In the genomic region with DNA sequence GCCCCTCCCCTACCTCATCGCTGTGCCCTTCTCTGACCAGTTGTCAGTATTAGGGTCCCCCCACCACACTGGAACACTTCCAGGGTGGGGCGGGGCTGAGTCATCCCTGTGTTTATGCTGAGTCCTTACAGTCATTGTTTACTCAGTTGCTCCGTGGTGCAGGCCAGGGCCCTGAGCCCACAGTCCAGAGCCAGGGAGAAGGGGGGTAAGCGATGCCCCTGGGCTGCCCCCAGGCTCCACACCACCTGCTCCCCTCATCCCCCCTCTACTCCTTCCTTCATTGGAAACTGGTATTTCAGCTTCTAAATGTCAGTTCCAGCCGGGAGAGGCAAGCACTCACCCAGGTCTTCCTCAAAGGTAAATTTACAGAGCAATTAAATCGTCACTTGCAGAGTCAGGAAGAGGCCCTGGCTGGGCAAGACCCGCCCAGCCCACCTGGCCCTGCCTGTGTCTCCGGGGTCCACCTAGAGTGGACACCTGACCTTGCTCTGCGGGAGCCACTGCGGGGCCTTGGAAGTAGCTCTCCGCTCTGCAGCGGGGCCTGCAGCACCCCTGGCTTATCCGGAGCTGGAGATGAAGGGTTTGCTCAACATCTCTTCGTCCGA, we compare ENCODE assay signal across 9 cellular contexts. TPM values are rescaled to one million over a fixed set of nuclear protein-coding genes. Genes with fewer than 3 reads are reported as not detected.
DNase-seq lines count a peak whose midpoint lies in the region; ATAC-seq and TF ChIP-seq lines count a peak whose summit lies in the region.
"Had no signal": no experiment of that assay in that cellular context is flagged by ENCODE, and none has a peak within 500 bp of the region (broad histone marks: within the 10 kb centered on the region; RNA-seq: fewer than 3 reads in every experiment).

No MANE protein-coding gene starts in this region.

- CTCF ChIA-PET in Calu3 (lab: Charles Lee) = no interaction called here

- H3K9me3 ChIP-seq in heart right ventricle = no peaks in the 10 kb centered on the region

- no peak overlapping the region for H3K4me3 ChIP-seq in heart right ventricle

- no peak overlapping the region for H3K4me3 Mint-ChIP-seq in Calu3 (ENCODE audit: low read depth, unreplicated experiment)
- no peak overlapping the region for H3K4me3 Mint-ChIP-seq in activated naive CD8-positive, alpha-beta T cell treated with anti-CD3 and anti-CD28 coated beads, Interleukin-2, amount 50 U/mL, for 24 hours
- peak overlapping the region in 9 of 10 donors; percentile 2 to 92 (median 52) for H3K4me3 Mint-ChIP-seq in naive thymus-derived CD8-positive, alpha-beta T cell

- peak; percentile 49 for DNase-seq in Calu3
- DNase-seq in NCI-H1105 (lab: John Stamatoyannopoulos, UW) = peak; percentile 77
- no peak for DNase-seq in activated naive CD8-positive, alpha-beta T cell treated with anti-CD3 and anti-CD28 coated beads, Interleukin-2, amount 50 U/mL, for 24 hours
- DNase-seq in naive thymus-derived CD8-positive, alpha-beta T cell = no peak
- no peak for DNase-seq in NCI-H187 treated with DMSO at 0.1 percent for 48 hours (lab: John Stamatoyannopoulos, UW)
- no peak for DNase-seq in heart right ventricle
- DNase-seq: effector memory CD4-positive, alpha-beta T cell had no signal

- peaks cover 3 to 28% (median 17%) of the 10 kb centered on the region in 7 donors for H3K27me3 ChIP-seq in heart right ventricle

- H3K36me3 Mint-ChIP-seq in Calu3 (ENCODE audit: insufficient read depth, unreplicated experiment) = no peaks in the 10 kb centered on the region
- peaks cover 4% of the 10 kb centered on the region for H3K36me3 Mint-ChIP-seq in activated naive CD8-positive, alpha-beta T cell treated with anti-CD3 and anti-CD28 coated beads, Interleukin-2, amount 50 U/mL, for 24 hours (ENCODE audit: low read depth)
- H3K36me3 Mint-ChIP-seq in naive thymus-derived CD8-positive, alpha-beta T cell = peaks cover 0 to 40% (median 0%) of the 10 kb centered on the region in 3 donors

- no peak for ATAC-seq in activated naive CD8-positive, alpha-beta T cell treated with anti-CD3 and anti-CD28 coated beads, Interleukin-2, amount 50 U/mL, for 24 hours
- ATAC-seq in naive thymus-derived CD8-positive, alpha-beta T cell = no peak
- ATAC-seq in HG03378 (IDR thresholded peaks at IDR 0.05; ENCODE audit: unreplicated experiment) (no peak), heart right ventricle (no peak), GM18511 (IDR thresholded peaks at IDR 0.05; ENCODE audit: unreplicated experiment) (no peak)

- no TSS peak for BruUV-seq in Calu3 (replicated peaks; lab: Mats Ljungman, UMichigan)

- H3K27ac ChIP-seq in heart right ventricle = peak overlapping the region in 1 of 10 donors; percentile 42

- peaks cover 11% of the 10 kb centered on the region for H3K4me1 Mint-ChIP-seq in Calu3 (ENCODE audit: low read depth, unreplicated experiment)
- H3K4me1 Mint-ChIP-seq in activated naive CD8-positive, alpha-beta T cell treated with anti-CD3 and anti-CD28 coated beads, Interleukin-2, amount 50 U/mL, for 24 hours = peaks cover 70% of the 10 kb centered on the region
- H3K4me1 Mint-ChIP-seq in naive thymus-derived CD8-positive, alpha-beta T cell = peaks cover 41 to 87% (median 74%) of the 10 kb centered on the region in 4 donors

- intact Hi-C loops in Calu3 (cut with micrococcal nuclease; ENCODE audit: unreplicated experiment) (no loop called here), heart right ventricle (cut with DNase I) (no loop called here)

- POLR2A ChIA-PET in naive thymus-derived CD8-positive, alpha-beta T cell (lab: Charles Lee) = interaction anchor here (0.6 to 1.5 kb wide), 3 partner anchors 9 to 1308 kb away, joined by 3 to 5 read pairs (median 3); no protein-coding TSS in a partner anchor

- peaks cover 11% of the 10 kb centered on the region for H3K27me3 Mint-ChIP-seq in Calu3 (ENCODE audit: unreplicated experiment)
- no peaks in the 10 kb centered on the region for H3K27me3 Mint-ChIP-seq in activated naive CD8-positive, alpha-beta T cell treated with anti-CD3 and anti-CD28 coated beads, Interleukin-2, amount 50 U/mL, for 24 hours
- H3K27me3 Mint-ChIP-seq in naive thymus-derived CD8-positive, alpha-beta T cell = no peaks in the 10 kb centered on the region

- WGBS in heart right ventricle, 2 donors = 87 to 89% methylated on average over 15 of the region's 15 CpGs

- no peak overlapping the region for H3K27ac Mint-ChIP-seq in Calu3 (ENCODE audit: unreplicated experiment)
- peak overlapping the region; percentile 69 for H3K27ac Mint-ChIP-seq in activated naive CD8-positive, alpha-beta T cell treated with anti-CD3 and anti-CD28 coated beads, Interleukin-2, amount 50 U/mL, for 24 hours
- peak overlapping the region; percentile 32 to 87 (median 74) for H3K27ac Mint-ChIP-seq in naive thymus-derived CD8-positive, alpha-beta T cell

- no peaks in the 10 kb centered on the region for H3K9me3 Mint-ChIP-seq in Calu3 (ENCODE audit: low read depth, unreplicated experiment)
- no peaks in the 10 kb centered on the region for H3K9me3 Mint-ChIP-seq in activated naive CD8-positive, alpha-beta T cell treated with anti-CD3 and anti-CD28 coated beads, Interleukin-2, amount 50 U/mL, for 24 hours
- no peaks in the 10 kb centered on the region for H3K9me3 Mint-ChIP-seq in naive thymus-derived CD8-positive, alpha-beta T cell

- no peak for TF ChIP-seq CTCF in Calu3 (IDR thresholded peaks at IDR 0.05; ENCODE audit: unreplicated experiment)
- TF ChIP-seq CTCF in heart right ventricle (IDR thresholded peaks at IDR 0.05) = no peak

- peaks cover 6 to 56% (median 37%) of the 10 kb centered on the region in 9 donors for H3K4me1 ChIP-seq in heart right ventricle

- peaks cover 0 to 6% (median 0%) of the 10 kb centered on the region in 9 donors for H3K36me3 ChIP-seq in heart right ventricle

RNA-seq across cellular contexts. Expression of gene ATP2A3, which starts 4.8 kb away (rescaled TPM):
- 4.5 and 4.8 TPM in 2 replicates for total RNA-seq in Calu3 (2022)
- total RNA-seq in naive thymus-derived CD8-positive, alpha-beta T cell = 100 to 1,000 TPM; 140 to 144 TPM
- 10 to 100 TPM; 37.4 to 71.3 (median 47.7) TPM for polyA plus RNA-seq in naive thymus-derived CD8-positive, alpha-beta T cell
- 10 to 100 TPM in 1 of 10 donors, 1 to 10 TPM in 9; 4.3 to 10.2 (median 5.7) TPM for total RNA-seq in heart right ventricle
- polyA plus RNA-seq in heart right ventricle = 10 to 100 TPM; 10.2 to 11.0 TPM

RNA-seq across cellular contexts. Expression of gene P2RX1, which starts 43.1 kb away (rescaled TPM):
- total RNA-seq in Calu3 (2022) (not detected in 2 replicates), heart right ventricle (1 to 10 TPM in 4 of 10 donors, under 1 TPM in 6; 0.27 to 2.6 (median 0.49) TPM)
- total RNA-seq in naive thymus-derived CD8-positive, alpha-beta T cell = 1 to 10 TPM; 1.1 to 1.6 TPM
- not detected for polyA plus RNA-seq in naive thymus-derived CD8-positive, alpha-beta T cell
- under 1 TPM; 0.37 to 0.99 TPM for polyA plus RNA-seq in heart right ventricle

Comparison
In these comparisons a context has a peak if more than half of its experiments do, and no peak if none do; other contexts are left out.
1. DNase-seq: peak in Calu3 (single experiment) and NCI-H1105 (single experiment); none in activated naive CD8-positive, alpha-beta T cell treated with anti-CD3 and anti-CD28 coated beads, Interleukin-2, amount 50 U/mL, for 24 hours (single experiment), naive thymus-derived CD8-positive, alpha-beta T cell (0 of 10), NCI-H187 treated with DMSO at 0.1 percent for 48 hours (single experiment) and heart right ventricle (0 of 2).
2. H3K4me3 Mint-ChIP-seq: peak in naive thymus-derived CD8-positive, alpha-beta T cell (9 of 10); none in Calu3 (single experiment) and activated naive CD8-positive, alpha-beta T cell treated with anti-CD3 and anti-CD28 coated beads, Interleukin-2, amount 50 U/mL, for 24 hours (single experiment).
3. RNA of gene ATP2A3, which starts 4.8 kb away (total RNA-seq): 140 to 144 TPM in naive thymus-derived CD8-positive, alpha-beta T cell; 4.3 to 10.2 TPM in heart right ventricle and 4.5 to 4.8 TPM in Calu3; every median in the first group is over 10 times any median in the second.